1 cellular context compared by ENCODE assay signal in the genomic region with DNA sequence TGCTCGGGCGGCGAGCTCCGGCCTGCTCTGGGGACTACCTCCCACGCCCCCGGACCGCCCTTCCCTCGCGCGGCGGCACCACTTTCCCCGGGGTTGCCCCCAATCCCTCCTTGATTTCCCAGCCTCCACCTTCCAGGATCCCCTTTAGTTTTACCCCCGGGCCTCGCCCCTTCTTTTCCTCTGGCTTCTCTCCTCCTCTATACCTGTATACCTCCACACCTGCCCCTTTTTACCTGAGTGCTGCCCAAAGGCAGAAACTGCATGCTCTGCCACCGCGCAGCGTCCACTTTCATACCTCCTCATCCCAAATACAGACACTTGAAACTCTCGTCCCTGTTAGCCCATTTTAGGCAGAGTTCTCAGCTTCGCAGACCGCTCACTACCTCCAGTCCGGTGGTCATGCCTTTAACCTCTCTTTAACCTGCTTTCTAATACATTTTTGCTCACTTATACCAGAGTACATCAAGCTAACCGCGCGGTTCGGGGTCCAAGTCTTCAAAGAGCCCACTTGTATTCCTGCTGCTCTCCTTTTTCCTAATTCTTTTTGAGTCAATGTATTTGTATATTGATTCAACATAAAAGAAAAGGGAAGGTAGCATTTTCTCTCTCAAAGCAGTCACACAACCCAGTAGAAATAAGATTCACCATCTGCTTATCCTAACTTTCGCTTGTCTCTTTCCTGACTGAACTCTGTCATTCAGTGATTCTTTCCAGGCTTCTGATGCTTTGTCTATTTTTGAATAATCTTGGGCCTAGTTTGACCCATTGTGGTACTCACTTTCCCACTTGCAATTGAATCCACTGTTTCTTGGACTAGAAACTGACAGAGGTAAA.
TF ChIP-seq lines count a peak whose summit lies in the region.

No MANE protein-coding gene starts in this region.

TF ChIP-seq in IMR-90, 13 proteins besides CTCF, POLR2A, EP300 and RAD21:
- TF ChIP-seq CEBPB (IDR thresholded peaks at IDR 0.05; ENCODE audit: low read depth, low read length) (no peak), MXI1 (IDR thresholded peaks at IDR 0.05; ENCODE audit: borderline replicate concordance, low read depth, low read length) (no peak), NFE2L2 (IDR thresholded peaks at IDR 0.05; ENCODE audit: low read depth, low read length) (no peak), FOS (IDR thresholded peaks at IDR 0.05; ENCODE audit: low read depth, low read length) (no peak), MAFK (IDR thresholded peaks at IDR 0.05; ENCODE audit: low read depth, low read length) (no peak), RFX5 (IDR thresholded peaks at IDR 0.05; ENCODE audit: low read depth, low read length) (no peak), SMC3 (IDR thresholded peaks at IDR 0.05; ENCODE audit: low read depth, low read length) (no peak), CHD1 (IDR thresholded peaks at IDR 0.05; ENCODE audit: low read depth, low read length) (no peak), MAZ (IDR thresholded peaks at IDR 0.05; ENCODE audit: borderline replicate concordance, low read depth, low read length) (no peak), BHLHE40 (IDR thresholded peaks at IDR 0.05; ENCODE audit: low read depth, low read length) (no peak), RCOR1 (IDR thresholded peaks at IDR 0.05; ENCODE audit: insufficient replicate concordance, low read length) (no peak)
- TF ChIP-seq, protein P1, sequence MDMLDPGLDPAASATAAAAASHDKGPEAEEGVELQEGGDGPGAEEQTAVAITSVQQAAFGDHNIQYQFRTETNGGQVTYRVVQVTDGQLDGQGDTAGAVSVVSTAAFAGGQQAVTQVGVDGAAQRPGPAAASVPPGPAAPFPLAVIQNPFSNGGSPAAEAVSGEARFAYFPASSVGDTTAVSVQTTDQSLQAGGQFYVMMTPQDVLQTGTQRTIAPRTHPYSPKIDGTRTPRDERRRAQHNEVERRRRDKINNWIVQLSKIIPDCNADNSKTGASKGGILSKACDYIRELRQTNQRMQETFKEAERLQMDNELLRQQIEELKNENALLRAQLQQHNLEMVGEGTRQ (IDR thresholded peaks at IDR 0.05; ENCODE audit: low read depth, low read length) = no peak
- TF ChIP-seq, protein P2, sequence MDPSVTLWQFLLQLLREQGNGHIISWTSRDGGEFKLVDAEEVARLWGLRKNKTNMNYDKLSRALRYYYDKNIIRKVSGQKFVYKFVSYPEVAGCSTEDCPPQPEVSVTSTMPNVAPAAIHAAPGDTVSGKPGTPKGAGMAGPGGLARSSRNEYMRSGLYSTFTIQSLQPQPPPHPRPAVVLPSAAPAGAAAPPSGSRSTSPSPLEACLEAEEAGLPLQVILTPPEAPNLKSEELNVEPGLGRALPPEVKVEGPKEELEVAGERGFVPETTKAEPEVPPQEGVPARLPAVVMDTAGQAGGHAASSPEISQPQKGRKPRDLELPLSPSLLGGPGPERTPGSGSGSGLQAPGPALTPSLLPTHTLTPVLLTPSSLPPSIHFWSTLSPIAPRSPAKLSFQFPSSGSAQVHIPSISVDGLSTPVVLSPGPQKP (IDR thresholded peaks at IDR 0.05; ENCODE audit: borderline replicate concordance, low read depth, low read length) = no peak
